In the genomic region with DNA sequence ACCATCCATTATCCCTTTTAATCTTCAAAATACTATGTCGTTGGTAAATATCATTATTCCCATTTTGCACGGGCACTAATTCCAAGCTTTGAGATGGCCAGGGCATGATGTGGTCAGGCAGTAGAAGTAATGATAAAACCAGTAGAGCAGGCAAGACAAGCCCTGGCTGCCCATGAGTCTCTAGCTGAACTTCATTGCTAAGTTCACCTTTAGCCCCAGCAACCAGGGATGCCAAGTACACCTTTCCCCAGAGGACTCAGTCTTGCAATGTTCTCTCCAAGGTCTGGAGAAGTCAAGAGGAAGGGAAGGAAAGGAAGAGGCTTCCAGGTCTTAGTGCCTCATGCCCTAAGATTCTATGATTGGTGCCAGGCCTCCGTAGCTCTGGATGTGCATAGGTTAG, we compare ENCODE assay signal across 36 cellular contexts.
"Had no signal": no experiment of that assay in that cellular context is flagged by ENCODE, and none has a peak within 500 bp of the region (broad histone marks: within the 10 kb centered on the region; RNA-seq: fewer than 3 reads in every experiment).

No MANE protein-coding gene starts in this region.

- H3K36me3 ChIP-seq: ascending aorta had no signal

- H3K4me3 Mint-ChIP-seq: activated B cell treated with CpG ODN at 0.5 μM for 24 hours; activated CD4-positive, alpha-beta memory T cell treated with anti-CD3 and anti-CD28 coated beads for 36 hours; activated CD4-positive, alpha-beta T cell treated with anti-CD3 and anti-CD28 coated beads, Interleukin-2, amount 10 ng/mL, durations not matched to agents 24 days and 14 days; activated CD8-positive, alpha-beta T cell treated with anti-CD3 and anti-CD28 coated beads for 36 hours; activated naive CD4-positive, alpha-beta T cell treated with anti-CD3 and anti-CD28 coated beads for 36 hours; activated naive CD4-positive, alpha-beta T cell treated with anti-CD3 and anti-CD28 coated beads, Interleukin-2, amount 50 U/mL, for 24 hours; activated naive CD8-positive, alpha-beta T cell; activated naive CD8-positive, alpha-beta T cell treated with anti-CD3 and anti-CD28 coated beads, Interleukin-2, amount 10 ng/mL, durations not matched to agents 7 days and 5 days; activated naive CD8-positive, alpha-beta T cell treated with anti-CD3 and anti-CD28 coated beads, Interleukin-2, amount 50 U/mL, for 24 hours; activated T-cell treated with anti-CD3 and anti-CD28 coated beads, Interleukin-2, amount 50 U/mL, for 4 hours; activated T-cell treated with anti-CD3 and anti-CD28 coated beads, Interleukin-2, amount 50 U/mL, for 72 hours; activated T-helper 1 cell treated with anti-CD3 and anti-CD28 coated beads, Interleukin-12 subunit alpha, Interleukin-12 subunit beta, Interleukin-2, Interleukin-4 antibody, amounts not matched to agents 30 ng/mL and 10 ng/mL and 1 ng/mL, durations not matched to agents 14 hours and 24 hours and 36 hours; activated T-helper 17 cell treated with anti-CD3 and anti-CD28 coated beads, Interleukin-2, amount 50 U/mL, for 72 hours; brain; central memory CD8-positive, alpha-beta T cell; T-helper 1 cell treated with Interleukin-12 subunit alpha and Interleukin-12 subunit beta and Interleukin-4 antibody, amounts not matched to agents 30 μg/mL and 1 μg/mL, for 36 hours; T-helper 2 cell treated with Interferon-gamma antibody and Interleukin-4, amounts not matched to agents 5 μg/mL and 100 μg/mL, for 36 hours had no signal

- H3K27ac Mint-ChIP-seq: activated B cell treated with CpG ODN at 0.5 μM for 24 hours; activated CD4-positive, alpha-beta memory T cell treated with anti-CD3 and anti-CD28 coated beads for 36 hours; activated CD4-positive, alpha-beta T cell treated with anti-CD3 and anti-CD28 coated beads, Interleukin-2, amount 10 ng/mL, durations not matched to agents 24 days and 14 days; activated CD8-positive, alpha-beta T cell treated with anti-CD3 and anti-CD28 coated beads for 36 hours; activated naive CD4-positive, alpha-beta T cell treated with anti-CD3 and anti-CD28 coated beads for 36 hours; activated naive CD4-positive, alpha-beta T cell treated with anti-CD3 and anti-CD28 coated beads, Interleukin-2, amount 50 U/mL, for 24 hours; activated naive CD8-positive, alpha-beta T cell; activated naive CD8-positive, alpha-beta T cell treated with anti-CD3 and anti-CD28 coated beads, Interleukin-2, amount 10 ng/mL, durations not matched to agents 7 days and 5 days; activated naive CD8-positive, alpha-beta T cell treated with anti-CD3 and anti-CD28 coated beads, Interleukin-2, amount 50 U/mL, for 24 hours; activated T-cell treated with anti-CD3 and anti-CD28 coated beads, Interleukin-2, amount 50 U/mL, for 72 hours; activated T-helper 1 cell treated with anti-CD3 and anti-CD28 coated beads, Interleukin-12 subunit alpha, Interleukin-12 subunit beta, Interleukin-2, Interleukin-4 antibody, amounts not matched to agents 30 ng/mL and 10 ng/mL and 1 ng/mL, durations not matched to agents 14 hours and 24 hours and 36 hours; activated T-helper 17 cell treated with anti-CD3 and anti-CD28 coated beads, Interleukin-2, amount 50 U/mL, for 72 hours; brain; T-helper 1 cell treated with Interleukin-12 subunit alpha and Interleukin-12 subunit beta and Interleukin-4 antibody, amounts not matched to agents 30 μg/mL and 1 μg/mL, for 36 hours; T-helper 2 cell treated with Interferon-gamma antibody and Interleukin-4, amounts not matched to agents 5 μg/mL and 100 μg/mL, for 36 hours had no signal

- FAIRE-seq: TTC549 had no signal

- ATAC-seq: activated CD8-positive, alpha-beta T cell treated with anti-CD3 and anti-CD28 coated beads for 36 hours; activated naive CD8-positive, alpha-beta T cell treated with anti-CD3 and anti-CD28 coated beads, Interleukin-2, amount 50 U/mL, for 24 hours; activated T-cell treated with anti-CD3 and anti-CD28 coated beads, Interleukin-2, amount 50 U/mL, for 4 hours; activated T-cell treated with anti-CD3 and anti-CD28 coated beads, Interleukin-2, amount 50 U/mL, for 72 hours; activated T-helper 17 cell treated with anti-CD3 and anti-CD28 coated beads, Interleukin-2, amount 50 U/mL, for 72 hours had no signal

- H3K27me3 Mint-ChIP-seq: activated B cell treated with CpG ODN at 0.5 μM for 24 hours; activated naive CD4-positive, alpha-beta T cell treated with anti-CD3 and anti-CD28 coated beads, Interleukin-2, amount 50 U/mL, for 24 hours; activated naive CD8-positive, alpha-beta T cell; activated naive CD8-positive, alpha-beta T cell treated with anti-CD3 and anti-CD28 coated beads, Interleukin-2, amount 50 U/mL, for 24 hours; activated T-helper 17 cell treated with anti-CD3 and anti-CD28 coated beads, Interleukin-2, amount 50 U/mL, for 72 hours had no signal

- H3K4me1 Mint-ChIP-seq: activated B cell treated with CpG ODN at 0.5 μM for 24 hours; activated CD4-positive, alpha-beta T cell treated with anti-CD3 and anti-CD28 coated beads, Interleukin-2, amount 10 ng/mL, durations not matched to agents 24 days and 14 days; activated naive CD4-positive, alpha-beta T cell treated with anti-CD3 and anti-CD28 coated beads, Interleukin-2, amount 50 U/mL, for 24 hours; activated naive CD8-positive, alpha-beta T cell treated with anti-CD3 and anti-CD28 coated beads, Interleukin-2, amount 50 U/mL, for 24 hours; activated T-helper 17 cell treated with anti-CD3 and anti-CD28 coated beads, Interleukin-2, amount 50 U/mL, for 72 hours; central memory CD8-positive, alpha-beta T cell had no signal

- H3K36me3 Mint-ChIP-seq: activated CD4-positive, alpha-beta memory T cell treated with anti-CD3 and anti-CD28 coated beads for 36 hours; activated naive CD4-positive, alpha-beta T cell treated with anti-CD3 and anti-CD28 coated beads, Interleukin-2, amount 50 U/mL, for 24 hours; activated naive CD8-positive, alpha-beta T cell; brain had no signal

- H3K9me3 Mint-ChIP-seq: activated B cell treated with CpG ODN at 0.5 μM for 24 hours; activated CD4-positive, alpha-beta memory T cell treated with anti-CD3 and anti-CD28 coated beads for 36 hours; activated CD4-positive, alpha-beta T cell treated with anti-CD3 and anti-CD28 coated beads, Interleukin-2, amount 10 ng/mL, durations not matched to agents 24 days and 14 days; activated CD8-positive, alpha-beta T cell treated with anti-CD3 and anti-CD28 coated beads for 36 hours; activated naive CD4-positive, alpha-beta T cell treated with anti-CD3 and anti-CD28 coated beads for 36 hours; activated naive CD4-positive, alpha-beta T cell treated with anti-CD3 and anti-CD28 coated beads, Interleukin-2, amount 50 U/mL, for 24 hours; activated naive CD8-positive, alpha-beta T cell treated with anti-CD3 and anti-CD28 coated beads, Interleukin-2, amount 10 ng/mL, durations not matched to agents 7 days and 5 days; activated naive CD8-positive, alpha-beta T cell treated with anti-CD3 and anti-CD28 coated beads, Interleukin-2, amount 50 U/mL, for 24 hours; activated T-cell treated with anti-CD3 and anti-CD28 coated beads, Interleukin-2, amount 50 U/mL, for 4 hours; activated T-cell treated with anti-CD3 and anti-CD28 coated beads, Interleukin-2, amount 50 U/mL, for 72 hours; activated T-helper 1 cell treated with anti-CD3 and anti-CD28 coated beads, Interleukin-12 subunit alpha, Interleukin-12 subunit beta, Interleukin-2, Interleukin-4 antibody, amounts not matched to agents 30 ng/mL and 10 ng/mL and 1 ng/mL, durations not matched to agents 14 hours and 24 hours and 36 hours; activated T-helper 17 cell treated with anti-CD3 and anti-CD28 coated beads, Interleukin-2, amount 50 U/mL, for 72 hours; central memory CD8-positive, alpha-beta T cell; T-helper 1 cell treated with Interleukin-12 subunit alpha and Interleukin-12 subunit beta and Interleukin-4 antibody, amounts not matched to agents 30 μg/mL and 1 μg/mL, for 36 hours; T-helper 2 cell treated with Interferon-gamma antibody and Interleukin-4, amounts not matched to agents 5 μg/mL and 100 μg/mL, for 36 hours had no signal

- DNase-seq: activated B cell treated with CpG ODN at 0.5 μM for 24 hours; activated CD4-positive, alpha-beta memory T cell treated with anti-CD3 and anti-CD28 coated beads for 36 hours; activated CD4-positive, alpha-beta T cell treated with anti-CD3 and anti-CD28 coated beads for 4 hours; activated CD4-positive, alpha-beta T cell treated with anti-CD3 and anti-CD28 coated beads, Interleukin-2, amount 10 ng/mL, durations not matched to agents 24 days and 14 days; activated CD4-positive, alpha-beta T cell treated with anti-CD3 and anti-CD28 coated beads, Interleukin-2, amount 50 U/mL, for 1 hour; activated CD4-positive, alpha-beta T cell treated with anti-CD3 and anti-CD28 coated beads, Interleukin-2, amount 50 U/mL, for 4 hours; activated CD4-positive, CD25-positive, alpha-beta regulatory T cell treated with anti-CD3 and anti-CD28 coated beads, Interleukin-2, amount 50 U/mL, for 72 hours; activated CD8-positive, alpha-beta memory T cell treated with anti-CD3 and anti-CD28 coated beads, Interleukin-2, amount 50 U/mL, for 4 hours; activated CD8-positive, alpha-beta T cell treated with anti-CD3 and anti-CD28 coated beads for 36 hours; activated effector memory CD4-positive, alpha-beta T cell treated with anti-CD3 and anti-CD28 coated beads, Interleukin-2, amount 50 U/mL, for 16 hours; activated gamma-delta T cell treated with Interleukin-2 at 50 U/mL for 16 hours; activated naive CD4-positive, alpha-beta T cell; activated naive CD4-positive, alpha-beta T cell treated with anti-CD3 and anti-CD28 coated beads for 36 hours; activated naive CD8-positive, alpha-beta T cell treated with anti-CD3 and anti-CD28 coated beads, Interleukin-2, amount 10 ng/mL, durations not matched to agents 7 days and 5 days; activated naive CD8-positive, alpha-beta T cell treated with anti-CD3 and anti-CD28 coated beads, Interleukin-2, amount 50 U/mL, for 24 hours; activated T-cell treated with anti-CD3 and anti-CD28 coated beads for 4 hours; activated T-cell treated with anti-CD3 and anti-CD28 coated beads, Interleukin-2, amount 50 U/mL, for 1 hour; activated T-cell treated with anti-CD3 and anti-CD28 coated beads, Interleukin-2, amount 50 U/mL, for 4 hours; activated T-cell treated with anti-CD3 and anti-CD28 coated beads, Interleukin-2, amount 50 U/mL, for 72 hours; amygdala; anterior cingulate cortex; caudate nucleus; cerebellar nuclear complex; T-helper 1 cell; T-helper 2 cell; T-helper 9 cell had no signal

- H3K27me3 ChIP-seq: ascending aorta had no signal

- H3K4me3 ChIP-seq: ascending aorta had no signal
